In the genomic region with DNA sequence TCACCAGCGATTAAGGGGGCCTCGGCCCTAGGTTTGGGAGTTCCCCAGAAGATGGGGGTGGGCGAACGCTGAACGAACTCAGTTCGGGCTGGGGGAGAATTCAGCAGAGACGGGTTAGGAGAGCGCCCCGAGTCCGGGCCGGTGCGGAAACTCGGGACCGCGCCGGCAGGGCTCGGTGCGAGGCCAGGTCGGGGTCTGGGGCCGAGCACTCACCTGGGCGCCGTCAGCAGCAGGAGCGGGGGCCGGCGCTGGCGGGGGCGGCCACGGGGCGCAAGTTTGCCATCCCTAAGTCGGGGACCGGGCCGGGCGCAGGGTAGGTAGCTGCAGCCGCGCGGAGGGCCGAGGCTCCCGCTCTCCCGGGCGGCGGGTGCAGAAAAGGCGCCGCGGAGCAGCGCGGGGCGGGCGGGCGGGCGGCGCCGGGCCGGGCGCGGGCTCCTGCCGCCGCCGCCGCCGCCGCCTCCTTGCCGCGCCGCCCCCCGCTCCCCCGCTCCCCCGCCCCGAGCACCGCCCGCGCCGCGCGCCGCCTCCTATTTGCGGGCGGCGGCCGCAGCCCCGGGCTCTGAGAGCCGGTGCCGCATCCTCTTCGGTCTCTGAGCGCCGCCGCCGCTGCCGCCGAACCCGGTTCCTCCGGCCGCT, we compare ENCODE assay signal across 8 cellular contexts. TPM values are rescaled to one million over a fixed set of nuclear protein-coding genes. Genes with fewer than 3 reads are reported as not detected.
DNase-seq lines count a peak whose midpoint lies in the region; ATAC-seq and TF ChIP-seq lines count a peak whose summit lies in the region.

No MANE protein-coding gene starts in this region.

- TF ChIP-seq RAD21 in neural cell (conservative IDR thresholded peaks at IDR 0.05) = no peak

- H3K79me2 ChIP-seq in neural cell (replicated peaks; ENCODE audit: insufficient read depth, low read length) = peaks cover 21% of the 10 kb centered on the region

- H4K20me1 ChIP-seq in neural cell (ENCODE audit: insufficient read depth) = peaks cover 4% of the 10 kb centered on the region

- intact Hi-C loops in breast epithelium (cut with DNase I; ENCODE audit: low total_unique reads) = no loop called here

- H3K36me3 ChIP-seq in BJ (ENCODE audit: control insufficient read depth, insufficient read depth, low read length) (no peaks in the 10 kb centered on the region), breast epithelium (no peaks in the 10 kb centered on the region), neural cell (ENCODE audit: insufficient read depth, low read length) (no peaks in the 10 kb centered on the region)

- no peak for ATAC-seq in HG03378 (IDR thresholded peaks at IDR 0.05; ENCODE audit: unreplicated experiment)

- peaks cover 7 to 16% of the 10 kb centered on the region in 2 donors for H3K4me1 ChIP-seq in breast epithelium

- H3K4me3 ChIP-seq in BJ (ENCODE audit: low read depth, low read length) = peak overlapping the region; percentile 57
- H3K4me3 ChIP-seq in Jurkat, Clone E6-1 (ENCODE audit: low read length) = peak overlapping the region; percentile 66
- H3K4me3 ChIP-seq in breast epithelium = peak overlapping the region; percentile 43 to 84 (median 61)
- H3K4me3 ChIP-seq in neural cell (ENCODE audit: low read length) = peak overlapping the region; percentile 90

- CTCF ChIA-PET in BJ (lab: Yijun Ruan, JAX) = interaction anchor here (0.6 to 6.7 kb wide), 13 partner anchors 11 to 345 kb away, joined by 3 to 53 read pairs (median 4); no protein-coding TSS in a partner anchor

- H3K4me2 ChIP-seq in neural cell (ENCODE audit: low read length) = peak overlapping the region; percentile 94

- no peak for TF ChIP-seq POLR2A in breast epithelium (IDR thresholded peaks at IDR 0.05)

- H3K27ac ChIP-seq in breast epithelium (no peak overlapping the region), neural cell (ENCODE audit: low read length) (peak overlapping the region; percentile 47)

- H2AFZ ChIP-seq in neural cell (ENCODE audit: low read depth, low read length) = no peak overlapping the region

- H3K9me2 ChIP-seq in neural cell (ENCODE audit: insufficient read depth, low read length) = no peaks in the 10 kb centered on the region

- H3K9ac ChIP-seq in neural cell (ENCODE audit: low read length) = peak overlapping the region; percentile 84

- DNase-seq in BJ (ENCODE audit: low read depth) = no peak
- no peak for DNase-seq in Jurkat, Clone E6-1 (ENCODE audit: low read depth, low spot score)
- DNase-seq in breast epithelium (ENCODE audit: low spot score in 2 of 2) = no peak
- no peak for DNase-seq in iPS-NIHi7 (ENCODE audit: extremely low spot score)
- DNase-seq in NCI-H446 (lab: John Stamatoyannopoulos, UW) = no peak
- DNase-seq in CD1c-positive myeloid dendritic cell (ENCODE audit: extremely low spot score) = no peak

- no peak for TF ChIP-seq EP300 in neural cell (conservative IDR thresholded peaks at IDR 0.05; ENCODE audit: poor library complexity, severe bottlenecking)

- no peaks in the 10 kb centered on the region for H3F3A ChIP-seq in neural cell (ENCODE audit: insufficient read depth, low read length, poor library complexity, severe bottlenecking)

- POLR2A ChIA-PET in BJ (lab: Charles Lee) = no interaction called here

- TF ChIP-seq CTCF in BJ (IDR thresholded peaks at IDR 0.05; ENCODE audit: insufficient read depth, low read depth, low read length) (no peak), breast epithelium (IDR thresholded peaks at IDR 0.05) (no peak), neural cell (IDR thresholded peaks at IDR 0.05; ENCODE audit: poor library complexity, severe bottlenecking) (no peak)

- H3K9me3 ChIP-seq in breast epithelium (no peaks in the 10 kb centered on the region), neural cell (ENCODE audit: low read length) (no peaks in the 10 kb centered on the region)

- H3K27me3 ChIP-seq in BJ (ENCODE audit: control insufficient read depth, insufficient read depth, low read length) (peaks cover 2% of the 10 kb centered on the region; the same call in 1 of the 2 replicates), breast epithelium (peaks cover 0 to 11% of the 10 kb centered on the region in 2 donors), neural cell (ENCODE audit: insufficient read depth, low read depth, low read length) (no peaks in the 10 kb centered on the region)

TF ChIP-seq in neural cell, 6 proteins besides CTCF, POLR2A, EP300 and RAD21:
- TF ChIP-seq MXI1 (conservative IDR thresholded peaks at IDR 0.05; ENCODE audit: poor library complexity, severe bottlenecking) = no peak
- no peak for TF ChIP-seq TAF1 (IDR thresholded peaks at IDR 0.05; ENCODE audit: low read depth)
- no peak for TF ChIP-seq SMC3 (conservative IDR thresholded peaks at IDR 0.05; ENCODE audit: poor library complexity)
- TF ChIP-seq, protein P1, sequence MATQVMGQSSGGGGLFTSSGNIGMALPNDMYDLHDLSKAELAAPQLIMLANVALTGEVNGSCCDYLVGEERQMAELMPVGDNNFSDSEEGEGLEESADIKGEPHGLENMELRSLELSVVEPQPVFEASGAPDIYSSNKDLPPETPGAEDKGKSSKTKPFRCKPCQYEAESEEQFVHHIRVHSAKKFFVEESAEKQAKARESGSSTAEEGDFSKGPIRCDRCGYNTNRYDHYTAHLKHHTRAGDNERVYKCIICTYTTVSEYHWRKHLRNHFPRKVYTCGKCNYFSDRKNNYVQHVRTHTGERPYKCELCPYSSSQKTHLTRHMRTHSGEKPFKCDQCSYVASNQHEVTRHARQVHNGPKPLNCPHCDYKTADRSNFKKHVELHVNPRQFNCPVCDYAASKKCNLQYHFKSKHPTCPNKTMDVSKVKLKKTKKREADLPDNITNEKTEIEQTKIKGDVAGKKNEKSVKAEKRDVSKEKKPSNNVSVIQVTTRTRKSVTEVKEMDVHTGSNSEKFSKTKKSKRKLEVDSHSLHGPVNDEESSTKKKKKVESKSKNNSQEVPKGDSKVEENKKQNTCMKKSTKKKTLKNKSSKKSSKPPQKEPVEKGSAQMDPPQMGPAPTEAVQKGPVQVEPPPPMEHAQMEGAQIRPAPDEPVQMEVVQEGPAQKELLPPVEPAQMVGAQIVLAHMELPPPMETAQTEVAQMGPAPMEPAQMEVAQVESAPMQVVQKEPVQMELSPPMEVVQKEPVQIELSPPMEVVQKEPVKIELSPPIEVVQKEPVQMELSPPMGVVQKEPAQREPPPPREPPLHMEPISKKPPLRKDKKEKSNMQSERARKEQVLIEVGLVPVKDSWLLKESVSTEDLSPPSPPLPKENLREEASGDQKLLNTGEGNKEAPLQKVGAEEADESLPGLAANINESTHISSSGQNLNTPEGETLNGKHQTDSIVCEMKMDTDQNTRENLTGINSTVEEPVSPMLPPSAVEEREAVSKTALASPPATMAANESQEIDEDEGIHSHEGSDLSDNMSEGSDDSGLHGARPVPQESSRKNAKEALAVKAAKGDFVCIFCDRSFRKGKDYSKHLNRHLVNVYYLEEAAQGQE (IDR thresholded peaks at IDR 0.05; ENCODE audit: borderline replicate concordance) = no peak
- TF ChIP-seq POLR2AphosphoS5 (IDR thresholded peaks at IDR 0.05) = no peak
- TF ChIP-seq EZH2 (IDR thresholded peaks at IDR 0.05; ENCODE audit: borderline replicate concordance, insufficient read depth, low read length, poor library complexity, severe bottlenecking) = no peak
TF ChIP-seq in neural cell: peak in this region for 0.

RNA-seq across cellular contexts. Expression of a gene that starts 0.4 kb away (rescaled TPM):
- 6.4 and 9.2 TPM in 2 replicates for polyA plus RNA-seq in BJ (2011; rRNA removed)
- polyA minus RNA-seq in BJ (2011; rRNA and poly(A)+ RNA removed) = 6.2 and 7.2 TPM in 2 replicates
- polyA plus RNA-seq in Jurkat, Clone E6-1 (2012; ENCODE audit: insufficient read depth, insufficient read length) = 18.8 TPM
- total RNA-seq in breast epithelium = 1 to 10 TPM; 1.3 to 4.9 (median 2.9) TPM
- polyA plus RNA-seq in neural cell = 45.0 and 51.8 TPM in 2 replicates
- 57.1 and 63.8 TPM in 2 replicates for polyA minus RNA-seq in neural cell

RNA-seq across cellular contexts. Expression of a gene that starts 52.0 kb away (rescaled TPM):
- polyA plus RNA-seq in BJ (2011; rRNA removed) (92.8 and 169 TPM in 2 replicates), neural cell (not detected in 2 replicates)
- polyA minus RNA-seq in BJ (2011; rRNA and poly(A)+ RNA removed) = 67.5 and 88.6 TPM in 2 replicates
- not detected for polyA plus RNA-seq in Jurkat, Clone E6-1 (2012; ENCODE audit: insufficient read depth, insufficient read length)
- 10 to 100 TPM in 1 of 3 donors, 1 to 10 TPM in 1, under 1 TPM in 1; 0.15 to 11.1 (median 1.1) TPM for total RNA-seq in breast epithelium
- not detected in 2 replicates for polyA minus RNA-seq in neural cell

RNA-seq across cellular contexts. Expression of a gene that starts 60.0 kb away (rescaled TPM):
- 88.3 and 123 TPM in 2 replicates for polyA plus RNA-seq in BJ (2011; rRNA removed)
- polyA minus RNA-seq in BJ (2011; rRNA and poly(A)+ RNA removed) = 51.0 and 61.9 TPM in 2 replicates
- polyA plus RNA-seq in Jurkat, Clone E6-1 (2012; ENCODE audit: insufficient read depth, insufficient read length) = 2.5 TPM
- 10 to 100 TPM; 55.2 to 79.5 (median 58.7) TPM for total RNA-seq in breast epithelium
- polyA plus RNA-seq in neural cell = 3.4 and 4.4 TPM in 2 replicates
- 1.5 and 2.1 TPM in 2 replicates for polyA minus RNA-seq in neural cell

Comparison
In these comparisons a context has a peak if more than half of its experiments do, and no peak if none do; other contexts are left out.
1. RNA of a gene that starts 52.0 kb away (polyA plus RNA-seq): 92.8 to 169 TPM in BJ; not detected in neural cell; every median in the first group is over 10 times any median in the second.
2. RNA of a gene that starts 60.0 kb away (polyA plus RNA-seq): 88.3 to 123 TPM in BJ; 3.4 to 4.4 TPM in neural cell; every median in the first group is over 10 times any median in the second.
3. Peak in every context shown above with its lines, with median percentiles within 50 percentile points of each other: H3K4me3 ChIP-seq.